In the genomic region with DNA sequence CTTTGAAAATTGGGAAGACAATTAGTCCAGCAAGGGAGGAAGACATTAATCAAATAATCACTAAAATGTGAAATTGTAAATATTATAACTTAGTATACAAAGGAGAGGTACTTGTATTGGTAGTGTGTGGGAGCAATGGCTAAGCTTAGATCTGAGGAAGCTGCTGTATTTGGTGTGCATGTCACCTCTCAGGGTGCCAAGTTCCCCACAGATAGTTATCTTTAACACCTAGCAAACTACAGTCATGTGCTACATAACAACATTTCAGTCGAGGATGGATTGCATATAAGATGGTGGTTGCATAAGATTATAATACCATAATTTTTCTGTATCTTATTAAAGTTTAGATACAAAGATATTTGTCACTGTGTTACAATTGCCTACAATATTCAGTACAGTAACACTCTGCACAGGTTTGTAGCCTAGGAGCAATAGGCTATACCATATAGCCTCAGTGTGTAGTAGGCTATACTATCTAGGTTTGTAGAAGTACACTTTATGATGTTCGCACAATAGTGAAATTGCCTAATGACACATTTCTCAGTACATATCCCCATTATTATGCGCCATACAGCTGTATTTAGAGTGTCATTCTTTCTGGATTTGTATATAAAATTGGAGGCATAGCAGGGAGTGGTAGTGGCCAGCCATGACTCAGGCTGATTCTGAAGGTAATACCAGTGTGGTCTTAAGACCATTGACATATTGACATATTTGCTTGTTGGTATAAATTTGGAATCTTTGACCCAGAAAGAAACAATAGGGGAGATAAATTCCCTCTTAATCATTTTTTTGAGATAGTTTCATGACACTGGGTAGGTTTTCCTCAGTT, we compare ENCODE assay signal across 2 cellular contexts.
TF ChIP-seq lines count a peak whose summit lies in the region.

No MANE protein-coding gene starts in this region.

TF ChIP-seq in GM12891, 5 proteins besides CTCF, POLR2A, EP300 and RAD21:
- TF ChIP-seq POLR2AphosphoS5 (IDR thresholded peaks at IDR 0.05; ENCODE audit: low read depth, low read length) (no peak), SPI1 (IDR thresholded peaks at IDR 0.05; ENCODE audit: low read depth, low read length) (no peak), PAX5 (IDR thresholded peaks at IDR 0.05; ENCODE audit: insufficient read depth, low read length, severe bottlenecking) (no peak), POU2F2 (IDR thresholded peaks at IDR 0.05; ENCODE audit: low read depth, low read length) (no peak), TAF1 (IDR thresholded peaks at IDR 0.05; ENCODE audit: low read depth, low read length) (no peak)

TF ChIP-seq in K562, 482 proteins besides CTCF, POLR2A, EP300 and RAD21:
- TF ChIP-seq SNIP1 (IDR thresholded peaks at IDR 0.05; ENCODE audit: low read depth), result no peak
- TF ChIP-seq, protein P1, sequence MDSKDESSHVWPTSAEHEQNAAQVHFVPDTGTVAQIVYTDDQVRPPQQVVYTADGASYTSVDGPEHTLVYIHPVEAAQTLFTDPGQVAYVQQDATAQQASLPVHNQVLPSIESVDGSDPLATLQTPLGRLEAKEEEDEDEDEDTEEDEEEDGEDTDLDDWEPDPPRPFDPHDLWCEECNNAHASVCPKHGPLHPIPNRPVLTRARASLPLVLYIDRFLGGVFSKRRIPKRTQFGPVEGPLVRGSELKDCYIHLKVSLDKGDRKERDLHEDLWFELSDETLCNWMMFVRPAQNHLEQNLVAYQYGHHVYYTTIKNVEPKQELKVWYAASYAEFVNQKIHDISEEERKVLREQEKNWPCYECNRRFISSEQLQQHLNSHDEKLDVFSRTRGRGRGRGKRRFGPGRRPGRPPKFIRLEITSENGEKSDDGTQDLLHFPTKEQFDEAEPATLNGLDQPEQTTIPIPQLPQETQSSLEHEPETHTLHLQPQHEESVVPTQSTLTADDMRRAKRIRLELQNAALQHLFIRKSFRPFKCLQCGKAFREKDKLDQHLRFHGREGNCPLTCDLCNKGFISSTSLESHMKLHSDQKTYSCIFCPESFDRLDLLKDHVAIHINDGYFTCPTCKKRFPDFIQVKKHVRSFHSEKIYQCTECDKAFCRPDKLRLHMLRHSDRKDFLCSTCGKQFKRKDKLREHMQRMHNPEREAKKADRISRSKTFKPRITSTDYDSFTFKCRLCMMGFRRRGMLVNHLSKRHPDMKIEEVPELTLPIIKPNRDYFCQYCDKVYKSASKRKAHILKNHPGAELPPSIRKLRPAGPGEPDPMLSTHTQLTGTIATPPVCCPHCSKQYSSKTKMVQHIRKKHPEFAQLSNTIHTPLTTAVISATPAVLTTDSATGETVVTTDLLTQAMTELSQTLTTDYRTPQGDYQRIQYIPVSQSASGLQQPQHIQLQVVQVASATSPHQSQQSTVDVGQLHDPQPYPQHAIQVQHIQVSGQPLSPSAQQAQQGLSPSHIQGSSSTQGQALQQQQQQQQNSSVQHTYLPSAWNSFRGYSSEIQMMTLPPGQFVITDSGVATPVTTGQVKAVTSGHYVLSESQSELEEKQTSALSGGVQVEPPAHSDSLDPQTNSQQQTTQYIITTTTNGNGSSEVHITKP (IDR thresholded peaks at IDR 0.05; ENCODE audit: partially characterized antibody), result peak; percentile 19
